Comparison of ENCODE assay signal across 13 cellular contexts in the genomic region with DNA sequence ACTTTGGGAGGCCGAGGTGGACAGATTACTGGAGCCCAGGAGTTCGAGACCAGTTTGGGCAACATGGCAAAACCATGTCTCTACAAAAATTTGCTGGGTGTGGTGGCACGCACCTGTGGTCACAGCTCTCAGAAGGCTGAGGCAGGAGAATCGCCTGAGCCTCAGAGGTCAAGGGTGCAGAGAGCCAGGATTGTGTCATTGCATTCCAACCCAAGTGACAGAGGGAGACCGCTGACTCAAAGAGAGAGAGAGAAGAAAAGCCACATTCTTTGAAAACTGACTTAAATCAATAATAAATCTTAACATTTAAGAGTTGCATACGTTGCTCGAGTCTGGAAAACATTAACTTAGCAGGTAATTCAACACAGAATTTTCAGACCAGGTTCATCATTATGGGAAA.
A peak's percentile ranks its signal among the peaks of the same experiment; 100 is the strongest.
DNase-seq lines count a peak whose midpoint lies in the region; ATAC-seq, FAIRE-seq and TF ChIP-seq lines count a peak whose summit lies in the region.
"Had no signal": no experiment of that assay in that cellular context is flagged by ENCODE, and none has a peak within 500 bp of the region (broad histone marks: within the 10 kb centered on the region; RNA-seq: fewer than 3 reads in every experiment).

No MANE protein-coding gene starts in this region.

- H2AK5ac ChIP-seq in IMR-90 (ENCODE audit: low read depth, low read length): 0 out of 2 replicates have a peak overlapping the region, but pooled peaks have one; percentile 33

- H4K20me1 ChIP-seq in IMR-90 (ENCODE audit: insufficient read depth, low read length): no peaks in the 10 kb centered on the region

- H3K9ac ChIP-seq in IMR-90 (ENCODE audit: low read depth, low read length): no peak overlapping the region

- H3K36me3 Mint-ChIP-seq in activated CD4-positive, alpha-beta T cell treated with anti-CD3 and anti-CD28 coated beads for 36 hours (ENCODE audit: low read depth): no peaks in the 10 kb centered on the region

- DNase-seq in activated CD4-positive, alpha-beta T cell treated with anti-CD3 and anti-CD28 coated beads for 36 hours: peak; percentile 38
- DNase-seq in activated CD4-positive, alpha-beta T cell treated with anti-CD3 and anti-CD28 coated beads for 4 hours: no peak
- no peak for DNase-seq in IMR-90
- peak; percentile 31 for DNase-seq in left kidney (ENCODE audit: low read depth, low spot score)
- DNase-seq in left ventricle myocardium inferior: no peak
- DNase-seq in D721Med (ENCODE audit: insufficient read length, low spot score): no peak
- no peak for DNase-seq in erythroblast (lab: John Stamatoyannopoulos, UW)
- DNase-seq: activated CD8-positive, alpha-beta memory T cell treated with anti-CD3 and anti-CD28 coated beads, Interleukin-2, amount 50 U/mL, for 4 hours; effector memory CD8-positive, alpha-beta T cell; pancreas; testis had no signal

- no peak overlapping the region for H2AK9ac ChIP-seq in IMR-90 (replicated peaks; ENCODE audit: low read depth, low read length, poor library complexity)

- no peaks in the 10 kb centered on the region for H3K9me1 ChIP-seq in IMR-90 (ENCODE audit: insufficient read depth, low read length)

- no peak for TF ChIP-seq RAD21 in IMR-90 (IDR thresholded peaks at IDR 0.05; ENCODE audit: low read length)

- H3K4me3 ChIP-seq in IMR-90 (ENCODE audit: insufficient read depth, low read depth, low read length) (no peak overlapping the region), left ventricle myocardium inferior (no peak overlapping the region)
- H3K4me3 ChIP-seq: pancreas, testis had no signal

- FAIRE-seq in D721Med (lab: Jason Lieb, UNC): no peak
- FAIRE-seq: pancreas had no signal

- H3K9me3 Mint-ChIP-seq in activated CD4-positive, alpha-beta T cell treated with anti-CD3 and anti-CD28 coated beads for 36 hours (ENCODE audit: low read depth): no peaks in the 10 kb centered on the region
- H3K9me3 Mint-ChIP-seq: effector memory CD8-positive, alpha-beta T cell had no signal

- H3K79me1 ChIP-seq in IMR-90 (ENCODE audit: low read depth in 1 of 2, low read length in 2 of 2): no peaks in the 10 kb centered on the region

- TF ChIP-seq CTCF in IMR-90 (conservative IDR thresholded peaks at IDR 0.05; ENCODE audit: low read depth, low read length) (no peak), left ventricle myocardium inferior (IDR thresholded peaks at IDR 0.05; ENCODE audit: borderline replicate concordance) (no peak), D721Med (IDR thresholded peaks at IDR 0.05; ENCODE audit: insufficient read depth, missing control alignments) (no peak)

- H3K4ac ChIP-seq in IMR-90 (ENCODE audit: low read depth, low read length): peak overlapping the region; percentile 63; the same call in 1 of the 2 replicates

- H3K36me3 ChIP-seq in IMR-90 (ENCODE audit: control insufficient read depth, insufficient read depth, low read length) (no peaks in the 10 kb centered on the region), left ventricle myocardium inferior (no peaks in the 10 kb centered on the region)
- H3K36me3 ChIP-seq: pancreas had no signal

- BruUV-seq in IMR-90 (replicated peaks; lab: Mats Ljungman, UMichigan): no TSS peak

- H3K23ac ChIP-seq in IMR-90 (ENCODE audit: low read depth, low read length): no peak overlapping the region

- no peaks in the 10 kb centered on the region for H3K27me3 ChIP-seq in IMR-90 (ENCODE audit: control insufficient read depth, insufficient read depth, low read length)
- H3K27me3 ChIP-seq in left ventricle myocardium inferior (ENCODE audit: low read depth): no peaks in the 10 kb centered on the region
- H3K27me3 ChIP-seq: pancreas, testis had no signal

- WGBS in IMR-90 (ENCODE audit: extremely low coverage in 2 of 2, insufficient read length in 1 of 2), 2 experiments: 100% methylated on average over 2 of the region's 7 CpGs; no CpG with 5 or more reads in 1 of the 2 experiments

- peaks cover 7% of the 10 kb centered on the region for H3K27me3 Mint-ChIP-seq in activated CD4-positive, alpha-beta T cell treated with anti-CD3 and anti-CD28 coated beads for 36 hours
- H3K27me3 Mint-ChIP-seq: effector memory CD8-positive, alpha-beta T cell had no signal

- CTCF ChIA-PET in activated CD4-positive, alpha-beta T cell treated with anti-CD3 and anti-CD28 coated beads for 36 hours (lab: Charles Lee): no interaction called here
- CTCF ChIA-PET in IMR-90 (lab: Yijun Ruan, JAX): no interaction called here

- H3K27ac Mint-ChIP-seq in activated CD4-positive, alpha-beta T cell treated with anti-CD3 and anti-CD28 coated beads for 36 hours: no peak overlapping the region
- H3K27ac Mint-ChIP-seq: effector memory CD8-positive, alpha-beta T cell had no signal

- H3K4me3 Mint-ChIP-seq in activated CD4-positive, alpha-beta T cell treated with anti-CD3 and anti-CD28 coated beads for 36 hours: no peak overlapping the region
- H3K4me3 Mint-ChIP-seq: effector memory CD8-positive, alpha-beta T cell had no signal

- H3K4me1 ChIP-seq in IMR-90 (ENCODE audit: control insufficient read depth, insufficient read depth, low read length) (0 out of 2 replicates have a peak, but pooled peaks cover 2% of the 10 kb centered on the region), left ventricle myocardium inferior (peaks cover 5% of the 10 kb centered on the region)
- H3K4me1 ChIP-seq: pancreas, testis had no signal

- H2AFZ ChIP-seq in IMR-90 (replicated peaks; ENCODE audit: low read length, poor library complexity): no peak overlapping the region

- dilution Hi-C loops in IMR-90 (cut with HindIII; ENCODE audit: low sequenced_read_pairs, unreplicated experiment): no loop called here

- H3K27ac ChIP-seq in IMR-90 (ENCODE audit: insufficient read depth, low read length) (no peak overlapping the region), left ventricle myocardium inferior (replicated peaks) (no peak overlapping the region)
- H3K27ac ChIP-seq: 22Rv1, pancreas, testis had no signal

- H3K18ac ChIP-seq in IMR-90 (ENCODE audit: low read depth, low read length): no peak overlapping the region

- H3K4me2 ChIP-seq in IMR-90 (ENCODE audit: low read depth, low read length): no peak overlapping the region

- no peak overlapping the region for H2BK15ac ChIP-seq in IMR-90 (ENCODE audit: low read depth, low read length)

- no peak overlapping the region for H4K5ac ChIP-seq in IMR-90 (ENCODE audit: low read depth, low read length)

- H4K8ac ChIP-seq in IMR-90 (ENCODE audit: low read depth in 2 of 2, low read length in 2 of 2): no peak overlapping the region; a peak in 1 of 4 replicates

- peak; percentile 53 for ATAC-seq in activated CD4-positive, alpha-beta T cell treated with anti-CD3 and anti-CD28 coated beads for 36 hours
- peak; percentile 94 for ATAC-seq in GM19463 (IDR thresholded peaks at IDR 0.05; ENCODE audit: unreplicated experiment)
- no peak for ATAC-seq in IMR-90 (ENCODE audit: low read depth)
- ATAC-seq: effector memory CD8-positive, alpha-beta T cell; pancreas had no signal

- H3K14ac ChIP-seq in IMR-90 (replicated peaks; ENCODE audit: low read depth, low read length): no peak overlapping the region

- no peak overlapping the region for H2BK120ac ChIP-seq in IMR-90 (ENCODE audit: low read depth, low read length)

- no peak overlapping the region for H2BK20ac ChIP-seq in IMR-90 (ENCODE audit: low read depth, low read length)

- no peak for TF ChIP-seq POLR2A in IMR-90 (IDR thresholded peaks at IDR 0.05; ENCODE audit: low read depth, low read length)
- TF ChIP-seq POLR2A in erythroblast (IDR thresholded peaks at IDR 0.05; ENCODE audit: low read length): no peak

- H3K4me1 Mint-ChIP-seq in activated CD4-positive, alpha-beta T cell treated with anti-CD3 and anti-CD28 coated beads for 36 hours: no peaks in the 10 kb centered on the region

- H2BK5ac ChIP-seq in IMR-90 (ENCODE audit: low read depth, low read length, poor library complexity, severe bottlenecking): no peak overlapping the region

- no peak overlapping the region; the same call in 1 of the 2 replicates for H4K91ac ChIP-seq in IMR-90 (ENCODE audit: insufficient read depth, low read depth, low read length)

- in situ Hi-C loops in IMR-90 (cut with MboI; ENCODE audit: low sequenced_read_pairs): no loop called here

- POLR2A ChIA-PET in activated CD4-positive, alpha-beta T cell treated with anti-CD3 and anti-CD28 coated beads for 36 hours (lab: Charles Lee): interaction anchor here (0.8 to 1.1 kb wide), 2 partner anchors 177 to 410 kb away, joined by 4 to 9 read pairs; no protein-coding TSS in a partner anchor
- POLR2A ChIA-PET in IMR-90 (lab: Charles Lee; ENCODE audit: unreplicated experiment): no interaction called here

- no peak overlapping the region for H3K56ac ChIP-seq in IMR-90 (ENCODE audit: extremely low read depth, insufficient read depth, low read length)

- no peaks in the 10 kb centered on the region for H3K9me3 ChIP-seq in IMR-90 (ENCODE audit: control insufficient read depth, insufficient read depth, low read length)
- no peaks in the 10 kb centered on the region for H3K9me3 ChIP-seq in left ventricle myocardium inferior (replicated peaks)
- H3K9me3 ChIP-seq: pancreas, testis had no signal

- intact Hi-C loops in activated CD4-positive, alpha-beta T cell treated with anti-CD3 and anti-CD28 coated beads for 36 hours (cut with DNase I, micrococcal nuclease): no loop called here
- intact Hi-C loops in IMR-90 (cut with micrococcal nuclease): no loop called here
- intact Hi-C loops in left ventricle myocardium inferior (cut with micrococcal nuclease): no loop called here

TF ChIP-seq in IMR-90, 13 proteins besides CTCF, POLR2A, EP300 and RAD21:
- TF ChIP-seq NFE2L2 (IDR thresholded peaks at IDR 0.05; ENCODE audit: low read depth, low read length) (no peak), MAFK (IDR thresholded peaks at IDR 0.05; ENCODE audit: low read depth, low read length) (no peak), CHD1 (IDR thresholded peaks at IDR 0.05; ENCODE audit: low read depth, low read length) (no peak), RCOR1 (IDR thresholded peaks at IDR 0.05; ENCODE audit: insufficient replicate concordance, low read length) (no peak)

Comparison
In these comparisons a context has a peak if more than half of its experiments do, and no peak if none do; other contexts are left out.
1. DNase-seq: peak in activated CD4-positive, alpha-beta T cell treated with anti-CD3 and anti-CD28 coated beads for 36 hours (single experiment) and left kidney (single experiment); none in activated CD4-positive, alpha-beta T cell treated with anti-CD3 and anti-CD28 coated beads for 4 hours (0 of 2), IMR-90 (single experiment), left ventricle myocardium inferior (single experiment), D721Med (single experiment) and erythroblast (0 of 2).